Comparison of ENCODE assay signal across 8 cellular contexts in genomic region chr12:56206373-56207166, GRCh38. TPM values are rescaled to one million over a fixed set of nuclear protein-coding genes. Genes with fewer than 3 reads are reported as not detected.
DNase-seq lines count a peak whose midpoint lies in the region; ATAC-seq, FAIRE-seq and TF ChIP-seq lines count a peak whose summit lies in the region.

No MANE protein-coding gene starts in this region.

- dilution Hi-C loops in endothelial cell of umbilical vein (cut with MboI; ENCODE audit: extremely low pct_ligation_motif_present, low sequenced_read_pairs), result no loop called here

- intact Hi-C loops in endothelial cell of umbilical vein (cut with micrococcal nuclease), result loop anchor here (1.0 kb wide), 2 partner anchors 8 to 18 kb away; partner anchors contain the start of gene NABP2

- BruUV-seq in endothelial cell of umbilical vein (replicated peaks; lab: Mats Ljungman, UMichigan), result TSS peak; percentile 5

- ATAC-seq in HG03442 (IDR thresholded peaks at IDR 0.05; ENCODE audit: unreplicated experiment), result no peak

- H3K9me1 ChIP-seq in endothelial cell of umbilical vein (replicated peaks; ENCODE audit: control insufficient read depth, extremely low read depth, insufficient read depth, low read length), result no peaks in the 10 kb centered on the region

- no peaks in the 10 kb centered on the region for H3K9me3 ChIP-seq in WERI-Rb-1 (ENCODE audit: severe bottlenecking)
- H3K9me3 ChIP-seq in endothelial cell of umbilical vein (replicated peaks; ENCODE audit: control insufficient read depth, insufficient read depth, low read length), result no peaks in the 10 kb centered on the region

- H3K36me3 ChIP-seq in WERI-Rb-1 (peaks cover 48% of the 10 kb centered on the region), endothelial cell of umbilical vein (ENCODE audit: control insufficient read depth in 2 of 2, extremely low read depth in 1 of 2, insufficient read depth in 2 of 2, low read length in 2 of 2) (peaks cover 12 to 43% of the 10 kb centered on the region in 2 experiments)

- POLR2A ChIA-PET in endothelial cell of umbilical vein (lab: Charles Lee), result interaction anchor here (1.4 to 2.8 kb wide), 2 partner anchors 15 to 88 kb away, joined by 3 to 12 read pairs; partner anchors contain the start of genes RNF41 and ZC3H10

- DNase-seq in DMS53 treated with DMSO at 0.1 percent for 48 hours (lab: John Stamatoyannopoulos, UW; ENCODE audit: unreplicated experiment), result peak; percentile 20
- DNase-seq in HTR-8/SVneo (ENCODE audit: insufficient read length, low spot score), result peak; percentile 41
- DNase-seq in WERI-Rb-1, result peak; percentile 83
- peak; percentile 52 for DNase-seq in endothelial cell of umbilical vein (ENCODE audit: low read depth, low spot score)
- no peak for DNase-seq in OCI-M2 (lab: John Stamatoyannopoulos, UW; ENCODE audit: unreplicated experiment)
- DNase-seq in NCI-H2171 (lab: John Stamatoyannopoulos, UW), result no peak

- TF ChIP-seq POLR2A in endothelial cell of umbilical vein (IDR thresholded peaks at IDR 0.05; ENCODE audit: low read depth, low read length), result peak; percentile 30

- H3K27me3 Mint-ChIP-seq in nephron (ENCODE audit: low read depth), result no peaks in the 10 kb centered on the region

- H3K4me2 ChIP-seq in endothelial cell of umbilical vein (ENCODE audit: insufficient read depth, low read length), result no peak overlapping the region

- TF ChIP-seq CTCF in WERI-Rb-1 (IDR thresholded peaks at IDR 0.05; ENCODE audit: low read depth, low read length) (peak; percentile 91), endothelial cell of umbilical vein (IDR thresholded peaks at IDR 0.05; ENCODE audit: extremely low read depth in 1 of 2, insufficient read depth in 1 of 2, low read depth in 1 of 2, low read length in 2 of 2) (peak; percentile 63 to 73), nephron (IDR thresholded peaks at IDR 0.05; ENCODE audit: unreplicated experiment in 3 of 3) (peak; percentile 35 to 61 (median 46))

- H3K27me3 ChIP-seq in WERI-Rb-1 (ENCODE audit: insufficient read depth, low read depth, severe bottlenecking), result no peaks in the 10 kb centered on the region
- no peaks in the 10 kb centered on the region for H3K27me3 ChIP-seq in endothelial cell of umbilical vein (ENCODE audit: control insufficient read depth in 2 of 2, insufficient read depth in 2 of 2, low read length in 2 of 2)

- H3K4me1 Mint-ChIP-seq in nephron, result no peaks in the 10 kb centered on the region

- CTCF ChIA-PET in endothelial cell of umbilical vein (lab: Charles Lee), result interaction anchor here (0.6 to 8.5 kb wide), 20 partner anchors 8 to 301 kb away, joined by 3 to 63 read pairs (median 4); partner anchors contain the start of genes ANKRD52, ESYT1, RNF41 and SLC39A5

- no peak overlapping the region for H3K27ac Mint-ChIP-seq in nephron

- H3K36me3 Mint-ChIP-seq in nephron (ENCODE audit: low read depth), result peaks cover 61% of the 10 kb centered on the region

- H3K4me3 Mint-ChIP-seq in nephron, result no peak overlapping the region

- no peaks in the 10 kb centered on the region for H3K9me3 Mint-ChIP-seq in nephron

- no peak overlapping the region for H2AFZ ChIP-seq in endothelial cell of umbilical vein (ENCODE audit: low read depth, low read length)

- no peak overlapping the region for H3K4me3 ChIP-seq in WERI-Rb-1 (ENCODE audit: low read depth, low read length)
- no peak overlapping the region for H3K4me3 ChIP-seq in endothelial cell of umbilical vein (replicated peaks in 1 of 3; ENCODE audit: insufficient read depth in 1 of 3, low read depth in 1 of 3, low read length in 3 of 3)

- FAIRE-seq in HTR-8/SVneo (lab: Jason Lieb, UNC), result no peak
- FAIRE-seq in endothelial cell of umbilical vein (lab: Jason Lieb, UNC), result peak; percentile 66

- no peaks in the 10 kb centered on the region for H4K20me1 ChIP-seq in endothelial cell of umbilical vein (replicated peaks; ENCODE audit: control insufficient read depth, extremely low read depth, insufficient read depth, low read length)

- H3K4me1 ChIP-seq in endothelial cell of umbilical vein (ENCODE audit: control insufficient read depth, extremely low read depth, insufficient read depth, low read length), result peaks cover 17% of the 10 kb centered on the region

- H3K79me2 ChIP-seq in endothelial cell of umbilical vein (ENCODE audit: control insufficient read depth, insufficient read depth, low read length), result no peaks in the 10 kb centered on the region

- H3K27ac ChIP-seq in WERI-Rb-1 (no peak overlapping the region), endothelial cell of umbilical vein (ENCODE audit: insufficient read depth, low read depth, low read length) (no peak overlapping the region)

- H3K9ac ChIP-seq in endothelial cell of umbilical vein (replicated peaks; ENCODE audit: extremely low read depth, insufficient read depth, low read length), result no peak overlapping the region

TF ChIP-seq in endothelial cell of umbilical vein, 7 proteins besides CTCF, POLR2A, EP300 and RAD21:
- TF ChIP-seq FOS (IDR thresholded peaks at IDR 0.05; ENCODE audit: borderline replicate concordance, insufficient read depth, low read length), result no peak
- TF ChIP-seq EZH2 (IDR thresholded peaks at IDR 0.05; ENCODE audit: borderline replicate concordance, low read depth, low read length, severe bottlenecking), result no peak
- no peak for TF ChIP-seq POLR2AphosphoS5 (IDR thresholded peaks at IDR 0.05; ENCODE audit: insufficient read depth, low read depth, low read length)
- TF ChIP-seq GATA2 (IDR thresholded peaks at IDR 0.05; ENCODE audit: insufficient read depth, insufficient read length, low read depth, low read length), result no peak
- no peak for TF ChIP-seq JUN (IDR thresholded peaks at IDR 0.05; ENCODE audit: borderline replicate concordance, insufficient read depth, insufficient read length, low read depth)
- no peak for TF ChIP-seq MYC (IDR thresholded peaks at IDR 0.05; ENCODE audit: low read depth, low read length)
- TF ChIP-seq MAX (IDR thresholded peaks at IDR 0.05; ENCODE audit: insufficient read depth, insufficient read length), result no peak
TF ChIP-seq in endothelial cell of umbilical vein: peak in this region for 0.

RNA-seq across cellular contexts. Expression of gene RNF41, which starts 15.2 kb away (rescaled TPM):
- total RNA-seq in endothelial cell of umbilical vein, result 80.1 and 88.3 TPM in 2 replicates
- 203 and 241 TPM in 2 replicates for polyA plus RNA-seq in endothelial cell of umbilical vein
- 163 and 177 TPM in 2 replicates for polyA plus RNA-seq in endothelial cell of umbilical vein (2011; cell fraction: cytosol; rRNA removed)
- 76.1 and 104 TPM in 2 replicates for polyA plus RNA-seq in endothelial cell of umbilical vein (2011; cell fraction: nucleus; rRNA removed)
- polyA plus RNA-seq in endothelial cell of umbilical vein (2012), result 90.1 and 101 TPM in 2 replicates
- 492 and 595 TPM in 2 replicates for polyA minus RNA-seq in endothelial cell of umbilical vein
- 46.1 TPM for polyA minus RNA-seq in endothelial cell of umbilical vein (2011; cell fraction: cytosol; rRNA and poly(A)+ RNA removed)
- polyA minus RNA-seq in endothelial cell of umbilical vein (2011; cell fraction: nucleus; rRNA and poly(A)+ RNA removed), result 86.2 and 94.5 TPM in 2 replicates

RNA-seq across cellular contexts. Expression of gene SMARCC2, which starts 17.3 kb away (rescaled TPM):
- 117 and 121 TPM in 2 replicates for total RNA-seq in endothelial cell of umbilical vein
- 51.1 and 51.9 TPM in 2 replicates for polyA plus RNA-seq in endothelial cell of umbilical vein
- 40.9 and 43.3 TPM in 2 replicates for polyA plus RNA-seq in endothelial cell of umbilical vein (2011; cell fraction: cytosol; rRNA removed)
- 286 and 302 TPM in 2 replicates for polyA plus RNA-seq in endothelial cell of umbilical vein (2011; cell fraction: nucleus; rRNA removed)
- polyA plus RNA-seq in endothelial cell of umbilical vein (2012), result 86.0 and 86.1 TPM in 2 replicates
- 152 and 159 TPM in 2 replicates for polyA minus RNA-seq in endothelial cell of umbilical vein
- 42.2 TPM for polyA minus RNA-seq in endothelial cell of umbilical vein (2011; cell fraction: cytosol; rRNA and poly(A)+ RNA removed)
- polyA minus RNA-seq in endothelial cell of umbilical vein (2011; cell fraction: nucleus; rRNA and poly(A)+ RNA removed), result 150 and 170 TPM in 2 replicates

RNA-seq across cellular contexts. Expression of gene NABP2, which starts 17.6 kb away (rescaled TPM):
- 41.0 and 42.4 TPM in 2 replicates for total RNA-seq in endothelial cell of umbilical vein
- 55.3 and 59.7 TPM in 2 replicates for polyA plus RNA-seq in endothelial cell of umbilical vein
- 65.9 and 69.7 TPM in 2 replicates for polyA plus RNA-seq in endothelial cell of umbilical vein (2011; cell fraction: cytosol; rRNA removed)
- polyA plus RNA-seq in endothelial cell of umbilical vein (2011; cell fraction: nucleus; rRNA removed), result 12.9 and 13.4 TPM in 2 replicates
- polyA plus RNA-seq in endothelial cell of umbilical vein (2012), result 47.3 and 55.9 TPM in 2 replicates
- polyA minus RNA-seq in endothelial cell of umbilical vein, result 27.1 and 29.5 TPM in 2 replicates
- polyA minus RNA-seq in endothelial cell of umbilical vein (2011; cell fraction: cytosol; rRNA and poly(A)+ RNA removed), result 20.0 TPM
- polyA minus RNA-seq in endothelial cell of umbilical vein (2011; cell fraction: nucleus; rRNA and poly(A)+ RNA removed), result 4.5 and 5.5 TPM in 2 replicates

RNA-seq across cellular contexts. Expression of gene SLC39A5, which starts 23.3 kb away (rescaled TPM):
- total RNA-seq in endothelial cell of umbilical vein, result not detected in 2 replicates
- 0.10 and 0.11 TPM in 2 replicates for polyA plus RNA-seq in endothelial cell of umbilical vein
- not detected in 2 replicates for polyA plus RNA-seq in endothelial cell of umbilical vein (2011; cell fraction: cytosol; rRNA removed)
- 0.53 and 1.3 TPM in 2 replicates for polyA plus RNA-seq in endothelial cell of umbilical vein (2011; cell fraction: nucleus; rRNA removed)
- not detected in 2 replicates for polyA plus RNA-seq in endothelial cell of umbilical vein (2012)
- polyA minus RNA-seq in endothelial cell of umbilical vein, result not detected in 2 replicates
- not detected for polyA minus RNA-seq in endothelial cell of umbilical vein (2011; cell fraction: cytosol; rRNA and poly(A)+ RNA removed)
- polyA minus RNA-seq in endothelial cell of umbilical vein (2011; cell fraction: nucleus; rRNA and poly(A)+ RNA removed), result not detected in 2 replicates

RNA-seq across cellular contexts. Expression of gene MYL6, which starts 48.4 kb away (rescaled TPM):
- total RNA-seq in endothelial cell of umbilical vein, result 2,364 and 2,543 TPM in 2 replicates
- polyA plus RNA-seq in endothelial cell of umbilical vein, result 6,581 and 8,470 TPM in 2 replicates
- polyA plus RNA-seq in endothelial cell of umbilical vein (2011; cell fraction: cytosol; rRNA removed), result 8,079 and 10,456 TPM in 2 replicates
- polyA plus RNA-seq in endothelial cell of umbilical vein (2011; cell fraction: nucleus; rRNA removed), result 3,910 and 4,229 TPM in 2 replicates
- polyA plus RNA-seq in endothelial cell of umbilical vein (2012), result 3,697 and 4,342 TPM in 2 replicates
- polyA minus RNA-seq in endothelial cell of umbilical vein, result 1,454 and 1,687 TPM in 2 replicates
- 254 TPM for polyA minus RNA-seq in endothelial cell of umbilical vein (2011; cell fraction: cytosol; rRNA and poly(A)+ RNA removed)
- 383 and 457 TPM in 2 replicates for polyA minus RNA-seq in endothelial cell of umbilical vein (2011; cell fraction: nucleus; rRNA and poly(A)+ RNA removed)

Comparison
In these comparisons a context has a peak if more than half of its experiments do, and no peak if none do; other contexts are left out.
1. DNase-seq: peak in DMS53 treated with DMSO at 0.1 percent for 48 hours (single experiment), HTR-8/SVneo (single experiment), WERI-Rb-1 (single experiment) and endothelial cell of umbilical vein (single experiment); none in OCI-M2 (single experiment) and NCI-H2171 (single experiment).
2. Peak in every context shown above with its lines, with median percentiles within 50 percentile points of each other: CTCF ChIP-seq.